Comparison of ENCODE assay signal across 8 cellular contexts in genomic region chr1:113783254-113784103, GRCh38. TPM values are rescaled to one million over a fixed set of nuclear protein-coding genes. Genes with fewer than 3 reads are reported as not detected.
DNase-seq lines count a peak whose midpoint lies in the region; ATAC-seq and TF ChIP-seq lines count a peak whose summit lies in the region.

No MANE protein-coding gene starts in this region.

- H3K79me2 ChIP-seq in neural progenitor cell (ENCODE audit: low read depth), result peaks cover 99% of the 10 kb centered on the region

- H3K27me3 ChIP-seq in neural progenitor cell, result no peaks in the 10 kb centered on the region

- no peak for TF ChIP-seq CTCF in neural progenitor cell (IDR thresholded peaks at IDR 0.05)

- peak; percentile 83 for ATAC-seq in GM21447 (IDR thresholded peaks at IDR 0.05; ENCODE audit: unreplicated experiment)
- ATAC-seq in activated CD4-positive, CD25-positive, alpha-beta regulatory T cell treated with anti-CD3 and anti-CD28 coated beads, Interleukin-2, amount 50 U/mL, for 24 hours, result peak; percentile 62 to 72

- no peaks in the 10 kb centered on the region for H3K36me3 ChIP-seq in neural progenitor cell

- peaks cover 41% of the 10 kb centered on the region for H4K20me1 ChIP-seq in neural progenitor cell (ENCODE audit: low read depth)

- H3K4me2 ChIP-seq in neural progenitor cell, result no peak overlapping the region

- H3K27ac ChIP-seq in neural progenitor cell, result no peak overlapping the region

- H3F3A ChIP-seq in neural progenitor cell (ENCODE audit: low read depth), result no peaks in the 10 kb centered on the region

- H3K4me1 ChIP-seq in neural progenitor cell, result peaks cover 14% of the 10 kb centered on the region

- H2AFZ ChIP-seq in neural progenitor cell (replicated peaks), result no peak overlapping the region

- H3K9me3 Mint-ChIP-seq in neural progenitor cell, result no peaks in the 10 kb centered on the region

- CTCF ChIA-PET in HEK293T (lab: Yijun Ruan, JAX), result no interaction called here

- no peak overlapping the region for H3K4me3 ChIP-seq in neural progenitor cell

- no peak overlapping the region for H3K4me3 Mint-ChIP-seq in neural progenitor cell

- no peaks in the 10 kb centered on the region for H3K27me3 Mint-ChIP-seq in neural progenitor cell (ENCODE audit: insufficient read depth, low read depth)

- H3K4me1 Mint-ChIP-seq in neural progenitor cell, result peaks cover 7% of the 10 kb centered on the region

- peaks cover 27% of the 10 kb centered on the region for H3K36me3 Mint-ChIP-seq in neural progenitor cell

- no peaks in the 10 kb centered on the region for H3K9me3 ChIP-seq in neural progenitor cell (ENCODE audit: low read depth)

- DNase-seq in GDM1 (lab: John Stamatoyannopoulos, UW), result peak; percentile 77
- peak; percentile 9 for DNase-seq in HS-27A (ENCODE audit: low read depth)
- peak; percentile 69 for DNase-seq in fibroblast of peridontal ligament (ENCODE audit: extremely low read depth)
- DNase-seq in stimulated activated CD4-positive, alpha-beta T cell treated with anti-CD3 and anti-CD28 coated beads, Interleukin-2, amount 100 ng/mL, for 24 hours, result peak; percentile 14 to 32
- no peak for DNase-seq in neural progenitor cell (ENCODE audit: low spot score)
- no peak for DNase-seq in HEK293T (ENCODE audit: extremely low spot score)

- POLR2A ChIA-PET in HEK293T (lab: Yijun Ruan, JAX), result interaction anchor here (0.9 to 1.1 kb wide), 2 partner anchors 24 to 29 kb away, joined by 3 to 4 read pairs; partner anchors contain the start of genes PHTF1 and RSBN1

- no peak overlapping the region for H3K9ac ChIP-seq in neural progenitor cell

- no peak overlapping the region for H3K27ac Mint-ChIP-seq in neural progenitor cell

TF ChIP-seq in HEK293T, 16 proteins besides CTCF, POLR2A, EP300 and RAD21:
- no peak for TF ChIP-seq ZNF384 (IDR thresholded peaks at IDR 0.05)
- no peak for TF ChIP-seq PKNOX1 (IDR thresholded peaks at IDR 0.05)
- no peak for TF ChIP-seq SUZ12 (IDR thresholded peaks at IDR 0.05)
- TF ChIP-seq CTBP1 (IDR thresholded peaks at IDR 0.05; ENCODE audit: borderline replicate concordance), result no peak
- TF ChIP-seq ARNT (IDR thresholded peaks at IDR 0.05), result no peak
- TF ChIP-seq BHLHE40 (IDR thresholded peaks at IDR 0.05; ENCODE audit: borderline replicate concordance), result no peak
- no peak for TF ChIP-seq ELF4 (IDR thresholded peaks at IDR 0.05)
- TF ChIP-seq FOXM1 (IDR thresholded peaks at IDR 0.05; ENCODE audit: borderline replicate concordance), result no peak

RNA-seq across cellular contexts. Expression of gene PHTF1, which starts 24.2 kb away (rescaled TPM):
- 50.7 and 76.8 TPM in 2 replicates for total RNA-seq in neural progenitor cell (ENCODE audit: low replicate concordance)

RNA-seq across cellular contexts. Expression of gene RSBN1, which starts 28.8 kb away (rescaled TPM):
- 30.2 and 40.1 TPM in 2 replicates for total RNA-seq in neural progenitor cell (ENCODE audit: low replicate concordance)

Comparison
In these comparisons a context has a peak if more than half of its experiments do, and no peak if none do; other contexts are left out.
1. DNase-seq: peak in GDM1 (single experiment), HS-27A (single experiment), fibroblast of peridontal ligament (single experiment) and stimulated activated CD4-positive, alpha-beta T cell treated with anti-CD3 and anti-CD28 coated beads, Interleukin-2, amount 100 ng/mL, for 24 hours (2 of 2); none in neural progenitor cell (single experiment) and HEK293T (single experiment).